ENCODE assay signal across 8 cellular contexts in the genomic region with DNA sequence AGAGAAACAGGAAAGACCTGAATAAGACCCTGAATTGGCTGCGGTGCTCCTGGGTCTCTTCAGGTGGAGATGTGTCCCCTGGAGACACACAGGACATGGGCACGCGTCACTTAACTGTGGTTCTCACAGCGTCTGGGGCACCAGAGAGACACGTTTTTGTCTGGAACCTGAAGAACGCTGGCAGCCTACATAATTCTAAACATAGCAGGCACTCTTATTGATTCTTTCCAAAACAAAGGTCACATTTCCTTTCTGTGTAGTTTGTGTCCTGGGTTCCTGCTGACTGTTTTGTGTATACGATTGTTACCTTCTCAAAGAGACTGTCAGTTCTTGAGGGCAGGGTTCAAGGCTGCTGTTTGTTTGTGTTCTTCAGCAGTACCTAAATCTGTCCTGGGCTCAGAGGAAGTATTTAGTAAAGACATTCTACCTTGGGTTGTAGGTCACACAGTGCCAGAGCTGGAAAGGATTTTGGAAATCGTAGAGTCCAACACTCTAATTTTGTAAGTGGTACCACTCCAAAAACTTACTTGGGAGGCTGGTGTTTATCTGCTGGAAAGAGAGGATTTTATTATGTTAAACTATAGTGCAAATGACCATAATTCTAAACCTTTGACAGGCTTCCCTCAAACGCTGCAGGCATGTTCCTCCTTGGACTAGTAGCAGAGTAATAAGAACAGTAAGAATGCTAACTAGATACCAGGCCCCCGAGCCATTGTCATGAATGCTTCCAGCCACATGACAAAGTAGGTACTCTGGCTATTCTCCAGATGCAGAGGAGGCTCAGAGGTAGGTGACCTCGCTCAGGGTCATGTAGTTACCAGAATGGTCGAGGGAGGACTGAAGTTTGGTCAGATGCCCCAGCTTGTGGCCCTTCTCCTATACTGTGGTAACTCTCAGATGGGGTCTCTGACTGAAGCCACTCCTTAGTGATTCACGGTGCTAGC.
DNase-seq lines count a peak whose midpoint lies in the region; ATAC-seq and TF ChIP-seq lines count a peak whose summit lies in the region.

No MANE protein-coding gene starts in this region.

- H3K27ac ChIP-seq in body of pancreas (peak overlapping the region; percentile 56 to 76 (median 65)), lung (ENCODE audit: low read depth in 1 of 2, low read length in 1 of 2) (peak overlapping the region; percentile 84 to 91), thymus (ENCODE audit: low read depth) (peak overlapping the region; percentile 84)

- H3K4me3 ChIP-seq in body of pancreas, result no peak overlapping the region
- H3K4me3 ChIP-seq in lung, result no peak overlapping the region
- no peak overlapping the region for H3K4me3 ChIP-seq in thymus (ENCODE audit: low read length)

- peak; percentile 73 for DNase-seq in activated CD8-positive, alpha-beta memory T cell treated with anti-CD3 and anti-CD28 coated beads for 24 hours
- DNase-seq in activated CD8-positive, alpha-beta memory T cell treated with anti-CD3 and anti-CD28 coated beads, Interleukin-2, amount 50 U/mL, for 48 hours, result no peak
- DNase-seq in body of pancreas (no peak), lung (ENCODE audit: low spot score) (no peak), GM20000 (ENCODE audit: low spot score) (no peak), NCI-H2227 (lab: John Stamatoyannopoulos, UW; ENCODE audit: unreplicated experiment) (no peak), SHP77 treated with DMSO at 0.1 percent for 48 hours (lab: John Stamatoyannopoulos, UW) (no peak)

- peak; percentile 39 for ATAC-seq in body of pancreas
- no peak for ATAC-seq in lung (ENCODE audit: insufficient read depth, low FRiP score)

- no peak for TF ChIP-seq POLR2A in body of pancreas (IDR thresholded peaks at IDR 0.05)

- H3K4me1 ChIP-seq in body of pancreas (peaks cover 77% of the 10 kb centered on the region), lung (ENCODE audit: control insufficient read depth in 2 of 2, insufficient read depth in 2 of 2, low read length in 2 of 2) (peaks cover 31 to 70% of the 10 kb centered on the region in 2 donors), thymus (ENCODE audit: control insufficient read depth, insufficient read depth, low read length) (peaks cover 25% of the 10 kb centered on the region)

- WGBS in body of pancreas, 2 donors, result 10 to 23% methylated on average over 13 of the region's 13 CpGs
- WGBS in lung, 2 donors, result 44 to 70% methylated on average over 13 of the region's 13 CpGs
- 86% methylated on average over 13 of the region's 13 CpGs for WGBS in thymus

- H3K36me3 ChIP-seq in body of pancreas (replicated peaks in 1 of 2; ENCODE audit: insufficient read depth in 1 of 2, low read depth in 2 of 2), result no peaks in the 10 kb centered on the region
- H3K36me3 ChIP-seq in lung (ENCODE audit: control insufficient read depth in 2 of 2, insufficient read depth in 2 of 2, low read length in 2 of 2), result peaks cover 2 to 6% of the 10 kb centered on the region in 2 donors
- H3K36me3 ChIP-seq in thymus (ENCODE audit: control insufficient read depth, insufficient read depth), result peaks cover 4% of the 10 kb centered on the region

- H3K27me3 ChIP-seq in body of pancreas, result no peaks in the 10 kb centered on the region
- no peaks in the 10 kb centered on the region for H3K27me3 ChIP-seq in lung (ENCODE audit: control insufficient read depth, insufficient read depth)
- no peaks in the 10 kb centered on the region for H3K27me3 ChIP-seq in thymus (ENCODE audit: control insufficient read depth, insufficient read depth)

- intact Hi-C loops in body of pancreas (cut with DNase I), result no loop called here

- H3K9me3 ChIP-seq in body of pancreas (no peaks in the 10 kb centered on the region), lung (ENCODE audit: control insufficient read depth in 2 of 2, insufficient read depth in 1 of 2, low read length in 1 of 2) (no peaks in the 10 kb centered on the region), thymus (ENCODE audit: control insufficient read depth) (no peaks in the 10 kb centered on the region)

- TF ChIP-seq CTCF in body of pancreas (IDR thresholded peaks at IDR 0.05), result no peak
- TF ChIP-seq CTCF in lung (IDR thresholded peaks at IDR 0.05; ENCODE audit: control extremely low read depth, extremely low read depth), result no peak
- TF ChIP-seq CTCF in GM20000 (IDR thresholded peaks at IDR 0.05; ENCODE audit: extremely low read depth, missing control alignments), result no peak
